Comparison of ENCODE assay signal across 27 cellular contexts in the genomic region with DNA sequence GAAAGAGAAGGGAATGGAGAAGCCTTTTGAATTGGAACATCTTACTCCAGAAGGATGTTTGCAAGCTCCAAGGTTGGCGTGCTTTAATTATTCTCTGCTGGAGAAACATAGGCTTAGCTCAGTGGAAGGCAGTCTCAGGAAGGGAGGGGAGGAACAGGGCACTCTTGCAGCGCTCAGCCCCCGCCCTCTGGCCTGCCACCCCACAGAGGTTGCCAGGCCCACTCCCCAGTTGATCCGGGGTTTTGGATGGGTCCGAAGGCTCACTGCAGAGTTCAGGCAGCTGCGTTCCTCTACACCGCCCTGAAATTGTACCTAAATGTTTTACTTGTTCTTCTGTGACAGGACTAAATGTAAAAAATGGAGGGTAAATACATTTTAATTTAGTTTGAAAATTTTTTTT.
"Had no signal": no experiment of that assay in that cellular context is flagged by ENCODE, and none has a peak within 500 bp of the region (broad histone marks: within the 10 kb centered on the region; RNA-seq: fewer than 3 reads in every experiment).

No MANE protein-coding gene starts in this region.

- H3K9me3 Mint-ChIP-seq: natural killer cell; nephron; neural progenitor cell; stimulated activated effector memory CD8-positive, alpha-beta T cell treated with anti-CD3 and anti-CD28 coated beads, Interleukin-12 subunit alpha, Interleukin-12 subunit beta, amount 100 ng/mL, for 72 hours; stimulated activated naive B cell treated with anti-CD40 and anti-IgM and Interleukin-4, amounts not matched to agents 10 μg/mL and 1 μg/mL and 100 μg/mL, for 72 hours; stimulated activated naive CD8-positive, alpha-beta T cell treated with anti-CD3 and anti-CD28 coated beads, Interleukin-15, Interleukin-2, amounts not matched to agents 100 ng/mL and 50 ng/mL, for 24 hours had no signal

- H3K4me3 ChIP-seq: neural progenitor cell, ovary, psoas muscle, right lobe of liver, sigmoid colon, stomach, thoracic aorta, thyroid gland, tibial nerve, upper lobe of right lung, uterus had no signal

- H3K36me3 Mint-ChIP-seq: natural killer cell; neural progenitor cell; stimulated activated effector memory CD8-positive, alpha-beta T cell treated with anti-CD3 and anti-CD28 coated beads, Interleukin-12 subunit alpha, Interleukin-12 subunit beta, amount 100 ng/mL, for 72 hours; stimulated activated naive B cell treated with anti-CD40 and anti-IgM and Interleukin-4, amounts not matched to agents 10 μg/mL and 1 μg/mL and 100 μg/mL, for 72 hours; type B pancreatic cell had no signal

- H3K27ac Mint-ChIP-seq: natural killer cell; nephron; neural progenitor cell; progenitor cell of endocrine pancreas; stimulated activated effector memory CD8-positive, alpha-beta T cell treated with anti-CD3 and anti-CD28 coated beads, Interleukin-12 subunit alpha, Interleukin-12 subunit beta, amount 100 ng/mL, for 72 hours; stimulated activated naive B cell treated with anti-CD40 and anti-IgM and Interleukin-4, amounts not matched to agents 10 μg/mL and 1 μg/mL and 100 μg/mL, for 72 hours; stimulated activated naive CD8-positive, alpha-beta T cell treated with anti-CD3 and anti-CD28 coated beads, Interleukin-15, Interleukin-2, amounts not matched to agents 100 ng/mL and 50 ng/mL, for 24 hours; type B pancreatic cell had no signal

- ATAC-seq: natural killer cell; psoas muscle; right cardiac atrium; right lobe of liver; stimulated activated effector memory CD8-positive, alpha-beta T cell treated with anti-CD3 and anti-CD28 coated beads, Interleukin-12 subunit alpha, Interleukin-12 subunit beta, amount 100 ng/mL, for 72 hours; stimulated activated naive B cell treated with anti-CD40 and anti-IgM and Interleukin-4, amounts not matched to agents 10 μg/mL and 1 μg/mL and 100 μg/mL, for 72 hours; upper lobe of right lung had no signal

- H3K27me3 Mint-ChIP-seq: type B pancreatic cell had no signal

- H3K27me3 ChIP-seq: neural progenitor cell, ovary, right lobe of liver, sigmoid colon, stomach, thyroid gland, tibial nerve, upper lobe of right lung, uterus had no signal

- H3K4me3 Mint-ChIP-seq: natural killer cell; nephron; neural progenitor cell; stimulated activated effector memory CD8-positive, alpha-beta T cell treated with anti-CD3 and anti-CD28 coated beads, Interleukin-12 subunit alpha, Interleukin-12 subunit beta, amount 100 ng/mL, for 72 hours; stimulated activated naive B cell treated with anti-CD40 and anti-IgM and Interleukin-4, amounts not matched to agents 10 μg/mL and 1 μg/mL and 100 μg/mL, for 72 hours; stimulated activated naive CD8-positive, alpha-beta T cell treated with anti-CD3 and anti-CD28 coated beads, Interleukin-15, Interleukin-2, amounts not matched to agents 100 ng/mL and 50 ng/mL, for 24 hours; type B pancreatic cell had no signal

- H3K4me1 Mint-ChIP-seq: stimulated activated effector memory CD8-positive, alpha-beta T cell treated with anti-CD3 and anti-CD28 coated beads, Interleukin-12 subunit alpha, Interleukin-12 subunit beta, amount 100 ng/mL, for 72 hours had no signal

- DNase-seq: natural killer cell; occipital lobe; ovary; posterior cingulate gyrus; psoas muscle; right cardiac atrium; right lobe of liver; sigmoid colon; small intestine; stimulated activated CD4-positive, alpha-beta T cell treated with anti-CD3 and anti-CD28 coated beads, Interleukin-15, amount 100 ng/mL, for 24 hours; stimulated activated CD4-positive, alpha-beta T cell treated with anti-CD3 and anti-CD28 coated beads, Interleukin-2, amount 100 ng/mL, for 24 hours; stimulated activated CD4-positive, alpha-beta T cell treated with anti-CD3 and anti-CD28 coated beads, Interleukin-2, amount 100 ng/mL, for 48 hours; stimulated activated CD4-positive, alpha-beta T cell treated with anti-CD3 and anti-CD28 coated beads, Interleukin-4, amount 100 ng/mL, for 24 hours; stimulated activated naive B cell treated with anti-CD40 and anti-IgM and Interleukin-4, amounts not matched to agents 10 μg/mL and 1 μg/mL and 100 μg/mL, for 72 hours; stimulated activated naive CD4-positive, alpha-beta T cell treated with Interleukin-2 at 50 U/mL for 16 hours; stomach; thyroid gland; upper lobe of right lung; uterus had no signal

- H3K36me3 ChIP-seq: neural progenitor cell, ovary, right lobe of liver, sigmoid colon, stomach, thoracic aorta, thyroid gland, tibial nerve, upper lobe of right lung, uterus had no signal
